ENCODE assay signal across 15 cellular contexts in genomic region chr1:153780551-153780950, GRCh38. TPM values are rescaled to one million over a fixed set of nuclear protein-coding genes. Genes with fewer than 3 reads are reported as not detected.
DNase-seq lines count a peak whose midpoint lies in the region; ATAC-seq, FAIRE-seq and TF ChIP-seq lines count a peak whose summit lies in the region.
"Had no signal": no experiment of that assay in that cellular context is flagged by ENCODE, and none has a peak within 500 bp of the region (broad histone marks: within the 10 kb centered on the region; RNA-seq: fewer than 3 reads in every experiment).

No MANE protein-coding gene starts in this region.

- TF ChIP-seq EP300 in HepG2 (IDR thresholded peaks at IDR 0.05; ENCODE audit: low read depth in 2 of 2, low read length in 2 of 2) (no peak), HepG2 (CRISPR knock-in tag; IDR thresholded peaks at IDR 0.05; ENCODE audit: borderline replicate concordance) (no peak)

- TF ChIP-seq CTCF in HepG2 (CRISPR knock-in tag; IDR thresholded peaks at IDR 0.05) (no peak), right lobe of liver (IDR thresholded peaks at IDR 0.05) (no peak), ascending aorta (IDR thresholded peaks at IDR 0.05) (no peak), osteoblast (IDR thresholded peaks at IDR 0.05; ENCODE audit: extremely low read depth, low read depth, low read length) (no peak)

- no peak overlapping the region for H3K9ac ChIP-seq in HepG2 (ENCODE audit: insufficient read depth, low read depth, low read length)

- H3K27me3 ChIP-seq in HepG2 (ENCODE audit: control insufficient read depth in 1 of 2, insufficient read depth in 2 of 2, low read length in 2 of 2): no peaks in the 10 kb centered on the region
- no peaks in the 10 kb centered on the region for H3K27me3 ChIP-seq in right lobe of liver
- H3K27me3 ChIP-seq in ascending aorta: no peaks in the 10 kb centered on the region
- no peaks in the 10 kb centered on the region for H3K27me3 ChIP-seq in osteoblast (ENCODE audit: insufficient read depth, low read length)
- H3K27me3 ChIP-seq: BE2C had no signal

- H3K36me3 ChIP-seq in HepG2 (replicated peaks in 1 of 2; ENCODE audit: control insufficient read depth in 1 of 2, insufficient read depth in 2 of 2, low read length in 2 of 2) (no peaks in the 10 kb centered on the region), right lobe of liver (no peaks in the 10 kb centered on the region), ascending aorta (peaks cover 8 to 18% of the 10 kb centered on the region in 2 donors), osteoblast (ENCODE audit: insufficient read depth, low read length) (no peaks in the 10 kb centered on the region)
- H3K36me3 ChIP-seq: BE2C had no signal

- no TSS peak for BruUV-seq in HepG2 (replicated peaks; lab: Mats Ljungman, UMichigan)

- no peak overlapping the region for H3K27ac ChIP-seq in HepG2 (ENCODE audit: extremely low read length, insufficient read depth, low read length)
- peak overlapping the region in 1 of 3 donors; percentile 33 for H3K27ac ChIP-seq in right lobe of liver
- H3K27ac ChIP-seq in ascending aorta: peak overlapping the region; percentile 47 to 92
- no peak overlapping the region for H3K27ac ChIP-seq in osteoblast (ENCODE audit: low read depth, low read length)
- H3K27ac ChIP-seq: A549 had no signal

- no peaks in the 10 kb centered on the region for H3K79me2 ChIP-seq in HepG2 (ENCODE audit: insufficient read depth, low read length)
- H3K79me2 ChIP-seq in osteoblast (ENCODE audit: insufficient read depth, low read length): no peaks in the 10 kb centered on the region

- no peaks in the 10 kb centered on the region for H3K9me3 ChIP-seq in HepG2 (ENCODE audit: low read length)
- H3K9me3 ChIP-seq in right lobe of liver: no peaks in the 10 kb centered on the region
- no peaks in the 10 kb centered on the region for H3K9me3 ChIP-seq in ascending aorta
- no peaks in the 10 kb centered on the region for H3K9me3 ChIP-seq in osteoblast (ENCODE audit: low read depth, low read length)
- H3K9me3 ChIP-seq: A549, BE2C, Caco-2 had no signal

- CTCF ChIA-PET in HepG2 (lab: Yijun Ruan, JAX; ENCODE audit: low intra/inter-chr PET ratio, low total read pairs): no interaction called here

- ATAC-seq in HepG2 (no peak), right lobe of liver (no peak), HG03469 (IDR thresholded peaks at IDR 0.05; ENCODE audit: unreplicated experiment) (no peak)
- ATAC-seq: A549, HCT116 had no signal

- FAIRE-seq in HepG2 (lab: Jason Lieb, UNC): no peak
- FAIRE-seq: A549 had no signal

- no peak for TF ChIP-seq RAD21 in HepG2 (CRISPR knock-in tag; IDR thresholded peaks at IDR 0.05)

- DNase-seq in HepG2 (ENCODE audit: low spot score): no peak
- DNase-seq in right lobe of liver: no peak
- DNase-seq in ascending aorta (ENCODE audit: low spot score in 2 of 2): no peak
- DNase-seq in osteoblast (ENCODE audit: insufficient read length, low spot score, missing footprints): peak; percentile 77
- no peak for DNase-seq in T1000 (lab: John Stamatoyannopoulos, UW)
- DNase-seq in central memory CD4-positive, alpha-beta T cell: no peak
- DNase-seq: BE2C; Caco-2; CD8-positive, alpha-beta memory T cell; DMS53; GF-D8; IMR-90 had no signal

- H2AFZ ChIP-seq in HepG2 (ENCODE audit: low read length) (no peak overlapping the region), osteoblast (ENCODE audit: low read length) (no peak overlapping the region)

- no peak for TF ChIP-seq POLR2A in HepG2 (IDR thresholded peaks at IDR 0.05; ENCODE audit: insufficient read depth in 1 of 2, low read depth in 2 of 2, low read length in 2 of 2)
- no peak for TF ChIP-seq POLR2A in right lobe of liver (IDR thresholded peaks at IDR 0.05)

- POLR2A ChIA-PET in HepG2 (lab: Yijun Ruan, JAX): interaction anchor here (0.6 to 2.1 kb wide), 5 partner anchors 12 to 210 kb away, joined by 3 to 16 read pairs (median 3); partner anchors contain the start of genes CREB3L4, ILF2, RPS27 and S100A1

- H3K4me3 ChIP-seq in HepG2 (replicated peaks in 1 of 3; ENCODE audit: insufficient read depth in 1 of 3, low read depth in 2 of 3, low read length in 3 of 3) (peak overlapping the region in 1 of 3 experiments; percentile 46; a peak in 1 of 6 replicates), right lobe of liver (no peak overlapping the region), ascending aorta (no peak overlapping the region), osteoblast (ENCODE audit: insufficient read depth, low read length) (no peak overlapping the region)
- H3K4me3 ChIP-seq: A549 had no signal

- no peaks in the 10 kb centered on the region for H4K20me1 ChIP-seq in HepG2 (ENCODE audit: insufficient read depth, low read length)
- H4K20me1 ChIP-seq in osteoblast (ENCODE audit: insufficient read depth, low read length): no peaks in the 10 kb centered on the region

- intact Hi-C loops in HepG2 (cut with micrococcal nuclease; ENCODE audit: unreplicated experiment): no loop called here
- intact Hi-C loops in right lobe of liver (cut with DNase I): no loop called here
- intact Hi-C loops in ascending aorta (cut with DNase I): no loop called here

- H3K4me1 ChIP-seq in HepG2 (ENCODE audit: insufficient read depth, low read length) (peaks cover 67% of the 10 kb centered on the region), right lobe of liver (peaks cover 0 to 41% (median 19%) of the 10 kb centered on the region in 4 donors), ascending aorta (peaks cover 17 to 41% of the 10 kb centered on the region in 2 donors), osteoblast (ENCODE audit: insufficient read depth, low read length) (peaks cover 22% of the 10 kb centered on the region)
- H3K4me1 ChIP-seq: BE2C had no signal

- 6% methylated on average over 3 of the region's 4 CpGs for WGBS in HepG2 (ENCODE audit: low lambda C conversion rate)
- WGBS in right lobe of liver (ENCODE audit: insufficient coverage, low coverage, low lambda C conversion rate, missing lambda C conversion rate): 54% methylated on average over 2 of the region's 4 CpGs

- in situ Hi-C loops in HepG2 (cut with HindIII; ENCODE audit: extremely low pct_ligation_motif_present, low pct_unique_long_range_greater_than_20kb): no loop called here

- H3K4me2 ChIP-seq in HepG2 (ENCODE audit: low read depth, low read length) (peak overlapping the region; percentile 55), osteoblast (ENCODE audit: insufficient read depth, low read length) (no peak overlapping the region)
- H3K4me2 ChIP-seq: A549 had no signal

RNA-seq across cellular contexts. Expression of gene SLC27A3, which starts 5.3 kb away (rescaled TPM):
- total RNA-seq in HepG2 (2016; rRNA removed; fragmentation: Illumina TruSeq; extraction: Trizol): 1.3 and 4.3 TPM in 2 replicates
- 0.88 and 1.3 TPM in 2 replicates for total RNA-seq in HepG2 (2016; cell fraction: cytosol; rRNA removed; fragmentation: Illumina TruSeq; extraction: Trizol; ENCODE audit: low read depth)
- 1.2 and 3.2 TPM in 2 replicates for total RNA-seq in HepG2 (2016; cell fraction: insoluble cytoplasmic fraction; rRNA removed; fragmentation: Illumina TruSeq; extraction: Trizol)
- 0.86 and 1.1 TPM in 2 replicates for total RNA-seq in HepG2 (2016; cell fraction: membrane; rRNA removed; fragmentation: Illumina TruSeq; extraction: Trizol)
- 3.7 and 6.2 TPM in 2 replicates for total RNA-seq in HepG2 (2016; cell fraction: nucleus; rRNA removed; fragmentation: Illumina TruSeq; extraction: Trizol)
- 5.2 and 10.3 TPM in 2 replicates for polyA plus RNA-seq in HepG2 (2011; rRNA removed)
- 4.1 and 5.0 TPM in 2 replicates for polyA plus RNA-seq in HepG2 (2011; cell fraction: cytosol; rRNA removed)
- polyA plus RNA-seq in HepG2 (2011; cell fraction: nucleus; rRNA removed): 17.3 and 21.3 TPM in 2 replicates
- 4.4 and 4.5 TPM in 2 replicates for polyA plus RNA-seq in HepG2 (2012)
- polyA plus RNA-seq in HepG2 (2016; cell fraction: cytosol; fragmentation: Illumina TruSeq; extraction: Trizol; ENCODE audit: low read depth): 1.1 and 1.5 TPM in 2 replicates
- polyA plus RNA-seq in HepG2 (2016; cell fraction: insoluble cytoplasmic fraction; fragmentation: Illumina TruSeq; extraction: Trizol; ENCODE audit: low read depth): 1.5 and 2.9 TPM in 2 replicates
- polyA plus RNA-seq in HepG2 (2016; cell fraction: membrane; fragmentation: Illumina TruSeq; extraction: Trizol; ENCODE audit: low read depth): 1.1 and 1.2 TPM in 2 replicates
- polyA plus RNA-seq in HepG2 (2016; cell fraction: nucleus; fragmentation: Illumina TruSeq; extraction: Trizol; ENCODE audit: insufficient read depth, low read depth): 17.9 and 19.1 TPM in 2 replicates
- 8.8 and 82.9 TPM in 2 replicates for polyA minus RNA-seq in HepG2 (2011; rRNA and poly(A)+ RNA removed; ENCODE audit: low replicate concordance)
- 3.7 and 4.7 TPM in 2 replicates for polyA minus RNA-seq in HepG2 (2011; cell fraction: cytosol; rRNA and poly(A)+ RNA removed)
- 3.1 TPM in 2 replicates for polyA minus RNA-seq in HepG2 (2011; cell fraction: nucleus; rRNA and poly(A)+ RNA removed)
- total RNA-seq in right lobe of liver: 10 to 100 TPM; 25.4 to 50.4 (median 36.9) TPM
- total RNA-seq in ascending aorta: 315 TPM
- 9.4 and 13.8 TPM in 2 replicates for total RNA-seq in osteoblast

RNA-seq across cellular contexts. Expression of gene INTS3, which starts 52.7 kb away (rescaled TPM):
- total RNA-seq in HepG2 (2016; rRNA removed; fragmentation: Illumina TruSeq; extraction: Trizol) (14.7 and 17.2 TPM in 2 replicates), right lobe of liver (10 to 100 TPM; 16.5 to 29.1 (median 22.6) TPM), ascending aorta (55.9 TPM), osteoblast (42.4 and 42.7 TPM in 2 replicates)
- total RNA-seq in HepG2 (2016; cell fraction: cytosol; rRNA removed; fragmentation: Illumina TruSeq; extraction: Trizol; ENCODE audit: low read depth): 6.7 TPM in 2 replicates
- 12.6 and 16.4 TPM in 2 replicates for total RNA-seq in HepG2 (2016; cell fraction: insoluble cytoplasmic fraction; rRNA removed; fragmentation: Illumina TruSeq; extraction: Trizol)
- total RNA-seq in HepG2 (2016; cell fraction: membrane; rRNA removed; fragmentation: Illumina TruSeq; extraction: Trizol): 7.1 and 7.2 TPM in 2 replicates
- total RNA-seq in HepG2 (2016; cell fraction: nucleus; rRNA removed; fragmentation: Illumina TruSeq; extraction: Trizol): 23.2 and 23.6 TPM in 2 replicates
- 27.2 and 28.2 TPM in 2 replicates for polyA plus RNA-seq in HepG2 (2011; rRNA removed)
- polyA plus RNA-seq in HepG2 (2011; cell fraction: cytosol; rRNA removed): 8.2 TPM in 2 replicates
- polyA plus RNA-seq in HepG2 (2011; cell fraction: nucleus; rRNA removed): 142 and 147 TPM in 2 replicates
- 16.7 and 18.0 TPM in 2 replicates for polyA plus RNA-seq in HepG2 (2012)
- 1.3 and 1.4 TPM in 2 replicates for polyA plus RNA-seq in HepG2 (2016; cell fraction: cytosol; fragmentation: Illumina TruSeq; extraction: Trizol; ENCODE audit: low read depth)
- polyA plus RNA-seq in HepG2 (2016; cell fraction: insoluble cytoplasmic fraction; fragmentation: Illumina TruSeq; extraction: Trizol; ENCODE audit: low read depth): 12.9 and 15.4 TPM in 2 replicates
- polyA plus RNA-seq in HepG2 (2016; cell fraction: membrane; fragmentation: Illumina TruSeq; extraction: Trizol; ENCODE audit: low read depth): 2.8 and 3.9 TPM in 2 replicates
- 58.6 and 63.7 TPM in 2 replicates for polyA plus RNA-seq in HepG2 (2016; cell fraction: nucleus; fragmentation: Illumina TruSeq; extraction: Trizol; ENCODE audit: insufficient read depth, low read depth)
- 33.3 and 85.9 TPM in 2 replicates for polyA minus RNA-seq in HepG2 (2011; rRNA and poly(A)+ RNA removed; ENCODE audit: low replicate concordance)
- 9.0 and 10.7 TPM in 2 replicates for polyA minus RNA-seq in HepG2 (2011; cell fraction: cytosol; rRNA and poly(A)+ RNA removed)
- 39.5 and 49.7 TPM in 2 replicates for polyA minus RNA-seq in HepG2 (2011; cell fraction: nucleus; rRNA and poly(A)+ RNA removed)

Comparison
In these comparisons a context has a peak if more than half of its experiments do, and no peak if none do; other contexts are left out.
1. H3K27ac ChIP-seq: peak in ascending aorta (2 of 2); none in HepG2 (single experiment) and osteoblast (single experiment).